ENCODE assay signal across 11 cellular contexts in the genomic region with DNA sequence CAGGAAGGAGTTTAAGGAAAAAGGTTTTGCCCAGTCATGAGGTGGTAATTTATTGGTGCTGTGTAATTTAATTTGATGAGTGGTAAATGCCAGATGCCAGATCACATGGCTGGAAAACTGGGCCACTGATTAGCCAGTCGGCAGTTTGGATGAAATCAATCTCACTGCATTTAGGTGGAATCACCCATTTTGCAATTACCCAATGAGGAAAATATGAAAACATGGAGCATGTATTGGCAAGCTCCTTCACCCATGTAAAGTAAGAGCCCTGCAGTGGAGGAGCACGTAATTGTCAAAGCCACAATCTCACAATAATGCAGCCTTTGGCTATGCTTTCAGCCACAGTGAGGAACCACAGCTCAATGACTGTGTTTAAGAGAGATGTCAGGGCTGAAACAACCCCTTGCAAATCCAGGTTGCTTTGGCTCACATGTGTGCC.
DNase-seq lines count a peak whose midpoint lies in the region; ATAC-seq, FAIRE-seq and TF ChIP-seq lines count a peak whose summit lies in the region.
"Had no signal": no experiment of that assay in that cellular context is flagged by ENCODE, and none has a peak within 500 bp of the region (broad histone marks: within the 10 kb centered on the region; RNA-seq: fewer than 3 reads in every experiment).

No MANE protein-coding gene starts in this region.

- H3K4me1 ChIP-seq in Peyer's patch: no peaks in the 10 kb centered on the region

- H3K36me3 ChIP-seq in bronchial epithelial cell (ENCODE audit: control insufficient read depth, insufficient read depth, low read length) (no peaks in the 10 kb centered on the region), Peyer's patch (no peaks in the 10 kb centered on the region)

- H3K4me3 ChIP-seq in bronchial epithelial cell (ENCODE audit: low read depth, low read length) (no peak overlapping the region), Peyer's patch (no peak overlapping the region)

- DNase-seq in bronchial epithelial cell (ENCODE audit: low read depth): peak; percentile 25
- DNase-seq in NCI-H2171 (lab: John Stamatoyannopoulos, UW): no peak
- no peak for DNase-seq in SW 1271 (lab: John Stamatoyannopoulos, UW)
- DNase-seq in Peyer's patch: no peak
- DNase-seq: activated naive CD8-positive, alpha-beta T cell treated with anti-CD3 and anti-CD28 coated beads for 36 hours; hypothalamus; NCI-H510A treated with DMSO at 0.1 percent for 48 hours had no signal

- no peak overlapping the region for H3K27ac ChIP-seq in Peyer's patch

- H3K27me3 ChIP-seq in bronchial epithelial cell (ENCODE audit: control insufficient read depth, insufficient read depth, low read length) (no peaks in the 10 kb centered on the region), Peyer's patch (no peaks in the 10 kb centered on the region)

- TF ChIP-seq CTCF in GM12872 (IDR thresholded peaks at IDR 0.05; ENCODE audit: insufficient read depth, low read depth, low read length) (0 out of 3 replicates have a peak, but pooled peaks have one; percentile 3), bronchial epithelial cell (IDR thresholded peaks at IDR 0.05; ENCODE audit: insufficient read depth, low read length, severe bottlenecking) (no peak), Peyer's patch (IDR thresholded peaks at IDR 0.05) (no peak)

- H3K9me3 ChIP-seq in Peyer's patch: no peaks in the 10 kb centered on the region

- FAIRE-seq in bronchial epithelial cell (lab: Jason Lieb, UNC): peak; percentile 64

- TF ChIP-seq POLR2A in Peyer's patch (IDR thresholded peaks at IDR 0.05): no peak

- ATAC-seq in GM19468 (IDR thresholded peaks at IDR 0.05; ENCODE audit: extremely low read depth, unreplicated experiment) (peak; percentile 62), HG03378 (IDR thresholded peaks at IDR 0.05; ENCODE audit: unreplicated experiment) (peak; percentile 49), GM18873 (IDR thresholded peaks at IDR 0.05; ENCODE audit: low FRiP score, unreplicated experiment) (no peak)
